Comparison of ENCODE assay signal across 9 cellular contexts in the genomic region with DNA sequence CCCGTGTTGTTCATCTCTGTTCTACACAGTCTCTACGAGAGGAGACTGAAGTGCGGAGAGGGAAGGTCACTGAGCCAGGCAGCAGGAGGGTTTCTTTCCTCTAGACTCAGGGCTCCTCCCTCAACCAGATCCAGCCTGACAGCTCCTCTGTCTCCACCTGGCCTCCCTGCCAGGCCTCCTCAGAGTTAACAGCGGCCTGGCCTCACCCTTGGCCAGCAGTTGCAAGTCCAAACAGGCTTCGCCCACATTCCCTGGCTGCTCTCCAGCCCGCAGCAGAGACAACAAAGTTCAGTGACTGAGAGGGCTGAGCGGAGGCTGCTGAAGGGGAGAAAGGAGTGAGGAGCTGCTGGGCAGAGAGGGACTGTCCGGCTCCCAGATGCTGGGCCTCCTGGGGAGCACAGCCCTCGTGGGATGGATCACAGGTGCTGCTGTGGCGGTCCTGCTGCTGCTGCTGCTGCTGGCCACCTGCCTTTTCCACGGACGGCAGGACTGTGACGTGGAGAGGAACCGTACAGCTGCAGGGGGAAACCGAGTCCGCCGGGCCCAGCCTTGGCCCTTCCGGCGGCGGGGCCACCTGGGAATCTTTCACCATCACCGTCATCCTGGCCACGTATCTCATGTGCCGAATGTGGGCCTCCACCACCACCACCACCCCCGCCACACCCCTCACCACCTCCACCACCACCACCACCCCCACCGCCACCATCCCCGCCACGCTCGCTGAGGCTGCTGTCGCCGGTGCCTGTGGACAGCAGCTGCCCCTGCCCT. TPM values are rescaled to one million over a fixed set of nuclear protein-coding genes. Genes with fewer than 3 reads are reported as not detected.
A peak's percentile ranks its signal among the peaks of the same experiment; 100 is the strongest.
DNase-seq lines count a peak whose midpoint lies in the region; TF ChIP-seq lines count a peak whose summit lies in the region.
"Had no signal": no experiment of that assay in that cellular context is flagged by ENCODE, and none has a peak within 500 bp of the region (broad histone marks: within the 10 kb centered on the region; RNA-seq: fewer than 3 reads in every experiment).

A gene (plus strand): TSS at position 291 of the 768 bp plus-strand sequence. CDS start 86 bp downstream, at position 377.

- no peak for TF ChIP-seq CTCF in brain microvascular endothelial cell (IDR thresholded peaks at IDR 0.05; ENCODE audit: low read depth, low read length, missing control alignments)
- no peak for TF ChIP-seq CTCF in subcutaneous adipose tissue (IDR thresholded peaks at IDR 0.05; ENCODE audit: low read depth)

- in situ Hi-C loops in brain microvascular endothelial cell (cut with HindIII; ENCODE audit: low pct_ligation_motif_present, low sequenced_read_pairs): no loop called here

- no peaks in the 10 kb centered on the region for H3K79me2 ChIP-seq in ACC112 (ENCODE audit: control insufficient read depth, insufficient read depth, low read length, unreplicated experiment)

- DNase-seq in LHCN-M2 (ENCODE audit: low read depth) (peak; percentile 99), brain microvascular endothelial cell (peak; percentile 92), kidney glomerular epithelial cell (lab: John Stamatoyannopoulos, UW) (peak; percentile 94), activated gamma-delta T cell (lab: John Stamatoyannopoulos, UW) (no peak), retina (no peak)
- DNase-seq in activated CD8-positive, alpha-beta memory T cell treated with anti-CD3 and anti-CD28 coated beads, Interleukin-2, amount 50 U/mL, for 48 hours: no peak

- peak within 1 kb of the TSS; percentile 99 for H3K27ac ChIP-seq in ACC112 (ENCODE audit: low read depth, low read length)
- H3K27ac ChIP-seq in brain microvascular endothelial cell: peak within 1 kb of the TSS; percentile 71

- no peaks in the 10 kb centered on the region for H3K36me3 ChIP-seq in ACC112 (ENCODE audit: insufficient read depth, low read length)
- no peaks in the 10 kb centered on the region for H3K36me3 ChIP-seq in brain microvascular endothelial cell (replicated peaks)

- H3K4me3 ChIP-seq in ACC112 (ENCODE audit: low read depth, low read length) (peak within 1 kb of the TSS; percentile 61), brain microvascular endothelial cell (ENCODE audit: low read depth, low read length) (no peak within 1 kb of the TSS)

- H2AFZ ChIP-seq in ACC112 (ENCODE audit: low read length, unreplicated experiment): peak within 1 kb of the TSS; percentile 30

- H3K27me3 ChIP-seq in ACC112 (ENCODE audit: insufficient read depth, low read length) (no peaks in the 10 kb centered on the region), brain microvascular endothelial cell (replicated peaks) (no peaks in the 10 kb centered on the region)

- peaks cover 77% of the 10 kb centered on the region for H3K4me1 ChIP-seq in ACC112 (ENCODE audit: control insufficient read depth, insufficient read depth, low read length, unreplicated experiment)

RNA-seq across cellular contexts. Expression of the gene that starts here (rescaled TPM):
- total RNA-seq in LHCN-M2 (2014; rRNA removed) (1.5 and 2.1 TPM in 2 replicates), subcutaneous adipose tissue (10 to 100 TPM in 3 of 4 donors, 1 to 10 TPM in 1; 9.5 to 24.4 (median 16.6) TPM)
- 5.0 TPM for polyA plus RNA-seq in LHCN-M2 (2012)
- total RNA-seq: activated CD8-positive, alpha-beta memory T cell treated with anti-CD3 and anti-CD28 coated beads for 36 hours had no signal

Comparison
In these comparisons a context has a peak if more than half of its experiments do, and no peak if none do; other contexts are left out.
1. DNase-seq: peak in LHCN-M2 (single experiment), brain microvascular endothelial cell (single experiment) and kidney glomerular epithelial cell (single experiment); none in activated gamma-delta T cell (single experiment), retina (single experiment) and activated CD8-positive, alpha-beta memory T cell treated with anti-CD3 and anti-CD28 coated beads, Interleukin-2, amount 50 U/mL, for 48 hours (single experiment).